In the genomic region with DNA sequence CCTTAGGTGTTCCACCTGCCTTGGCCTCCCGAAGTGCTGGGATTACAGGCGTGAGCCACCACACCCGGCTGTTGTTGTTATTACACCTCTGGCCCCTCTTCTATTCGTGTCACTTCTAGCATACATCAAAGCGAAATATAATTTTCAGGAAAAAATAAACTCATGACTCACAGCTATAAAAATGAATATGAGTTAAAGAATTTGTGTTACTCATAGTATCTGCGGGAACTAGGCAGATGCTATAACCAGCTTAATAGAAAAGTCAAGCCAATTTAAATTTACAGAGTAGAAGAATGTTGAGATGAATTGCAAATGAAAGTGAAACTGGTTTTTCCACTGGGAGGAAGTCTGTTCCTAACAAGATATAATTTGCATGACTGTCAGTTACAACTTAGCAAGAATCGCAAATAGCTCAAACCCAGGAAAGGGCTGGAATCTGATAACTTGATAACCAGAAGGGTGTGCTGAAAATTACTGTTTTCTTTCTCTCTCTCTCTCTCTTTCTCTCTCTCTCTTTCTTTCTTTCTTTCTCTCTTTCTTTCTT, we compare ENCODE assay signal across 9 cellular contexts. TPM values are rescaled to one million over a fixed set of nuclear protein-coding genes. Genes with fewer than 3 reads are reported as not detected.
DNase-seq lines count a peak whose midpoint lies in the region; ATAC-seq and TF ChIP-seq lines count a peak whose summit lies in the region.
"Had no signal": no experiment of that assay in that cellular context is flagged by ENCODE, and none has a peak within 500 bp of the region (broad histone marks: within the 10 kb centered on the region; RNA-seq: fewer than 3 reads in every experiment).

No MANE protein-coding gene starts in this region.

- H3K36me3 ChIP-seq in heart right ventricle (no peaks in the 10 kb centered on the region), right atrium auricular region (no peaks in the 10 kb centered on the region), BE2C (no peaks in the 10 kb centered on the region)

- H3K4me3 Mint-ChIP-seq in T-helper 1 cell treated with Interleukin-12 subunit alpha and Interleukin-12 subunit beta and Interleukin-4 antibody, amounts not matched to agents 30 μg/mL and 1 μg/mL, for 36 hours = peak overlapping the region; percentile 83

- TF ChIP-seq CTCF in heart right ventricle (IDR thresholded peaks at IDR 0.05) (no peak), right atrium auricular region (IDR thresholded peaks at IDR 0.05) (no peak), fibroblast of pulmonary artery (IDR thresholded peaks at IDR 0.05; ENCODE audit: low read length, missing control alignments) (no peak), BE2C (IDR thresholded peaks at IDR 0.05; ENCODE audit: low read depth, low read length) (no peak)

- in situ Hi-C loops in G401 (cut with HindIII; ENCODE audit: low sequenced_read_pairs) = no loop called here

- H3K36me3 Mint-ChIP-seq in T-helper 1 cell treated with Interleukin-12 subunit alpha and Interleukin-12 subunit beta and Interleukin-4 antibody, amounts not matched to agents 30 μg/mL and 1 μg/mL, for 36 hours (ENCODE audit: low read depth) = no peaks in the 10 kb centered on the region

- peaks cover 12% of the 10 kb centered on the region for H3K9me3 Mint-ChIP-seq in T-helper 1 cell treated with Interleukin-12 subunit alpha and Interleukin-12 subunit beta and Interleukin-4 antibody, amounts not matched to agents 30 μg/mL and 1 μg/mL, for 36 hours

- H3K27ac ChIP-seq in heart right ventricle (peak overlapping the region in 1 of 10 donors; percentile 55), right atrium auricular region (no peak overlapping the region)

- intact Hi-C loops in heart right ventricle (cut with DNase I) = no loop called here

- H3K9me3 ChIP-seq in heart right ventricle (peaks cover 0 to 4% (median 0%) of the 10 kb centered on the region in 11 donors), right atrium auricular region (no peaks in the 10 kb centered on the region), BE2C (no peaks in the 10 kb centered on the region)

- H3K4me1 Mint-ChIP-seq in T-helper 1 cell treated with Interleukin-12 subunit alpha and Interleukin-12 subunit beta and Interleukin-4 antibody, amounts not matched to agents 30 μg/mL and 1 μg/mL, for 36 hours (ENCODE audit: low read depth) = peaks cover 24% of the 10 kb centered on the region

- H3K4me1 ChIP-seq in heart right ventricle (no peaks in the 10 kb centered on the region), right atrium auricular region (no peaks in the 10 kb centered on the region), BE2C (no peaks in the 10 kb centered on the region)

- H3K27ac Mint-ChIP-seq in T-helper 1 cell treated with Interleukin-12 subunit alpha and Interleukin-12 subunit beta and Interleukin-4 antibody, amounts not matched to agents 30 μg/mL and 1 μg/mL, for 36 hours = peak overlapping the region; percentile 85

- 48 to 58% methylated on average over 7 of the region's 7 CpGs for WGBS in heart right ventricle, 2 donors

- no peaks in the 10 kb centered on the region for H3K27me3 Mint-ChIP-seq in T-helper 1 cell treated with Interleukin-12 subunit alpha and Interleukin-12 subunit beta and Interleukin-4 antibody, amounts not matched to agents 30 μg/mL and 1 μg/mL, for 36 hours (ENCODE audit: low read depth)

- H3K27me3 ChIP-seq in heart right ventricle (no peaks in the 10 kb centered on the region), right atrium auricular region (no peaks in the 10 kb centered on the region), BE2C (no peaks in the 10 kb centered on the region)

- no peak for ATAC-seq in heart right ventricle

- H3K4me3 ChIP-seq in heart right ventricle = peak overlapping the region in 6 of 10 donors; percentile 9 to 46 (median 34)
- H3K4me3 ChIP-seq in right atrium auricular region = peak overlapping the region in 1 of 2 donors; percentile 14
- peak overlapping the region; percentile 28 for H3K4me3 ChIP-seq in fibroblast of pulmonary artery (replicated peaks; ENCODE audit: low read depth, low read length)
- H3K4me3 ChIP-seq in BE2C (ENCODE audit: low read depth, low read length) = no peak overlapping the region

- DNase-seq in heart right ventricle (no peak), right atrium auricular region (ENCODE audit: low spot score) (no peak), fibroblast of pulmonary artery (ENCODE audit: low read depth) (peak; percentile 23), stromal cell of bone marrow (ENCODE audit: low read depth) (peak; percentile 7), NCI-H345 treated with DMSO at 0.1 percent for 48 hours (lab: John Stamatoyannopoulos, UW; ENCODE audit: unreplicated experiment) (no peak), G401 (ENCODE audit: low spot score) (no peak), BE2C (no peak)

RNA-seq across cellular contexts. Expression of a gene that starts 11.2 kb away (rescaled TPM):
- total RNA-seq in heart right ventricle (under 1 TPM in 1 of 10 donors, not detected in 9; 0.26 TPM), right atrium auricular region (1 to 10 TPM in 1 of 2 donors, not detected in 1; 3.0 TPM)
- polyA plus RNA-seq in heart right ventricle = under 1 TPM in 1 of 2 donors, not detected in 1; 0.06 TPM
- total RNA-seq in G401 (2014; rRNA removed; shearing (Covaris generic)) = not detected in 2 replicates
- not detected for polyA plus RNA-seq in BE2C (2012; ENCODE audit: insufficient read depth, insufficient read length, low read depth)

RNA-seq across cellular contexts. Expression of a gene that starts 13.5 kb away (rescaled TPM):
- total RNA-seq in heart right ventricle (not detected), right atrium auricular region (not detected)
- polyA plus RNA-seq in heart right ventricle = not detected
- not detected in 2 replicates for total RNA-seq in G401 (2014; rRNA removed; shearing (Covaris generic))
- polyA plus RNA-seq in BE2C (2012; ENCODE audit: insufficient read depth, insufficient read length, low read depth) = 0.54 TPM
- total RNA-seq: skeletal muscle tissue had no signal

RNA-seq across cellular contexts. Expression of a gene that starts 18.1 kb away (rescaled TPM):
- total RNA-seq in heart right ventricle (not detected), right atrium auricular region (not detected)
- not detected for polyA plus RNA-seq in heart right ventricle
- not detected in 2 replicates for total RNA-seq in G401 (2014; rRNA removed; shearing (Covaris generic))
- not detected for polyA plus RNA-seq in BE2C (2012; ENCODE audit: insufficient read depth, insufficient read length, low read depth)
- total RNA-seq: skeletal muscle tissue had no signal

RNA-seq across cellular contexts. Expression of a gene that starts 42.1 kb away (rescaled TPM):
- total RNA-seq in heart right ventricle = not detected
- polyA plus RNA-seq in heart right ventricle = not detected
- total RNA-seq in right atrium auricular region = not detected
- total RNA-seq in G401 (2014; rRNA removed; shearing (Covaris generic)) = not detected in 2 replicates
- not detected for polyA plus RNA-seq in BE2C (2012; ENCODE audit: insufficient read depth, insufficient read length, low read depth)
- total RNA-seq: skeletal muscle tissue had no signal

RNA-seq across cellular contexts. Expression of a gene that starts 49.6 kb away (rescaled TPM):
- total RNA-seq in heart right ventricle (under 1 TPM in 9 of 10 donors, not detected in 1; 0.09 to 0.85 (median 0.33) TPM), right atrium auricular region (1 to 10 TPM; 2.6 to 8.6 TPM)
- under 1 TPM in 1 of 2 donors, not detected in 1; 0.06 TPM for polyA plus RNA-seq in heart right ventricle
- total RNA-seq in G401 (2014; rRNA removed; shearing (Covaris generic)) = not detected in 2 replicates
- polyA plus RNA-seq in BE2C (2012; ENCODE audit: insufficient read depth, insufficient read length, low read depth) = 0.19 TPM

Comparison
In these comparisons a context has a peak if more than half of its experiments do, and no peak if none do; other contexts are left out.
1. DNase-seq: peak in fibroblast of pulmonary artery (single experiment) and stromal cell of bone marrow (single experiment); none in heart right ventricle (0 of 2), right atrium auricular region (single experiment), NCI-H345 treated with DMSO at 0.1 percent for 48 hours (single experiment), G401 (single experiment) and BE2C (single experiment).